Comparison of ENCODE assay signal across 12 cellular contexts in genomic region chr12:26273811-26274210, GRCh38.
DNase-seq lines count a peak whose midpoint lies in the region; ATAC-seq and TF ChIP-seq lines count a peak whose summit lies in the region.
"Had no signal": no experiment of that assay in that cellular context is flagged by ENCODE, and none has a peak within 500 bp of the region (broad histone marks: within the 10 kb centered on the region; RNA-seq: fewer than 3 reads in every experiment).

No MANE protein-coding gene starts in this region.

- WGBS in hepatocyte (ENCODE audit: low lambda C conversion rate, missing lambda C conversion rate), result 36% methylated on average over 6 of the region's 6 CpGs

- no peaks in the 10 kb centered on the region for H3F3A ChIP-seq in GM23338 (replicated peaks; ENCODE audit: low read depth)

- H3K4me2 ChIP-seq in GM23338 (no peak overlapping the region), hepatocyte (peak overlapping the region; percentile 30)

- H3K27ac ChIP-seq in GM23338 (ENCODE audit: low read depth) (no peak overlapping the region), VCaP (peak overlapping the region; percentile 87), hepatocyte (peak overlapping the region; percentile 81), subcutaneous abdominal adipose tissue (ENCODE audit: low read depth, low read length) (peak overlapping the region; percentile 90)

- no peaks in the 10 kb centered on the region for H3K36me3 Mint-ChIP-seq in GM23338 (ENCODE audit: low read depth)

- peaks cover 2% of the 10 kb centered on the region; the same call in 1 of the 2 replicates for H3K9me2 ChIP-seq in GM23338 (ENCODE audit: insufficient read depth)
- H3K9me2 ChIP-seq in hepatocyte (replicated peaks; ENCODE audit: insufficient read depth), result no peaks in the 10 kb centered on the region

- ATAC-seq in GM23338 (no peak), sciatic nerve (no peak)

- intact Hi-C loops in sciatic nerve (cut with DNase I), result no loop called here

- no peak overlapping the region for H3K4me3 Mint-ChIP-seq in GM23338

- H3K27me3 Mint-ChIP-seq in GM23338 (ENCODE audit: insufficient read depth, low read depth, poor library complexity), result peaks cover 4% of the 10 kb centered on the region

- no peaks in the 10 kb centered on the region; the same call in 2 of the 3 replicates for H3K9me3 Mint-ChIP-seq in GM23338

- in situ Hi-C loops in GM13976 (cut with MboI; ENCODE audit: low sequenced_read_pairs, unreplicated experiment), result no loop called here

- H3K9ac ChIP-seq in subcutaneous abdominal adipose tissue (ENCODE audit: low read length in 5 of 5), result peak overlapping the region in 1 of 5 donors; percentile 55

- H3K79me2 ChIP-seq in GM23338 (replicated peaks; ENCODE audit: insufficient read depth) (no peaks in the 10 kb centered on the region), hepatocyte (no peaks in the 10 kb centered on the region)

- TF ChIP-seq CTCF in GM23338 (conservative IDR thresholded peaks at IDR 0.05; ENCODE audit: low read depth in 2 of 2) (no peak), VCaP (conservative IDR thresholded peaks at IDR 0.05) (no peak), hepatocyte (IDR thresholded peaks at IDR 0.05; ENCODE audit: poor library complexity) (no peak), GM13976 (IDR thresholded peaks at IDR 0.05; ENCODE audit: borderline replicate concordance, control extremely low read depth, extremely low read depth, insufficient read depth, missing control alignments) (no peak)

- H3K4me3 ChIP-seq in GM23338 (no peak overlapping the region), hepatocyte (no peak overlapping the region), subcutaneous abdominal adipose tissue (ENCODE audit: low read depth in 1 of 5, low read length in 5 of 5) (no peak overlapping the region)
- H3K4me3 ChIP-seq: HAP-1 had no signal

- no peak overlapping the region for H3K27ac Mint-ChIP-seq in GM23338

- no peaks in the 10 kb centered on the region for H3K4me1 ChIP-seq in GM23338 (ENCODE audit: insufficient read depth)
- peaks cover 31% of the 10 kb centered on the region for H3K4me1 ChIP-seq in hepatocyte (ENCODE audit: insufficient read depth)
- peaks cover 8 to 37% (median 36%) of the 10 kb centered on the region in 5 donors for H3K4me1 ChIP-seq in subcutaneous abdominal adipose tissue (ENCODE audit: control insufficient read depth in 5 of 5, insufficient read depth in 5 of 5, low read length in 5 of 5)
- H3K4me1 ChIP-seq: HAP-1 had no signal

- H2AFZ ChIP-seq in GM23338, result peak overlapping the region; percentile 96; the same call in 1 of the 2 replicates
- no peak overlapping the region for H2AFZ ChIP-seq in hepatocyte

- no peak for DNase-seq in GM23338 (ENCODE audit: low spot score)
- no peak for DNase-seq in hepatocyte (ENCODE audit: low spot score)
- DNase-seq in HUDEP-2 (lab: John Stamatoyannopoulos, UW; ENCODE audit: unreplicated experiment in 76 of 76), result no peak
- DNase-seq in inferior parietal cortex (ENCODE audit: extremely low spot score), result no peak
- no peak for DNase-seq in GM13976 (ENCODE audit: low spot score)
- no peak for DNase-seq in sciatic nerve (ENCODE audit: low spot score)
- DNase-seq: DMS79 treated with DMSO at 0.1 percent for 48 hours, NCI-H2171 had no signal

- H3K36me3 ChIP-seq in GM23338 (ENCODE audit: insufficient read depth) (no peaks in the 10 kb centered on the region), hepatocyte (replicated peaks; ENCODE audit: insufficient read depth, low read depth) (no peaks in the 10 kb centered on the region), subcutaneous abdominal adipose tissue (ENCODE audit: control insufficient read depth in 5 of 5, insufficient read depth in 5 of 5, low read length in 5 of 5) (no peaks in the 10 kb centered on the region)
- H3K36me3 ChIP-seq: HAP-1, neutrophil had no signal

- H4K20me1 ChIP-seq in GM23338 (replicated peaks; ENCODE audit: insufficient read depth) (no peaks in the 10 kb centered on the region), hepatocyte (ENCODE audit: insufficient read depth, poor library complexity, severe bottlenecking) (no peaks in the 10 kb centered on the region)

- H3K27me3 ChIP-seq in GM23338 (ENCODE audit: insufficient read depth) (no peaks in the 10 kb centered on the region), hepatocyte (no peaks in the 10 kb centered on the region), subcutaneous abdominal adipose tissue (ENCODE audit: control insufficient read depth in 5 of 5, insufficient read depth in 4 of 5, low read length in 5 of 5) (no peaks in the 10 kb centered on the region)
- H3K27me3 ChIP-seq: neutrophil had no signal

- H3K4me1 Mint-ChIP-seq in GM23338, result peaks cover 14% of the 10 kb centered on the region

- H3K9me3 ChIP-seq in hepatocyte (ENCODE audit: low read depth), result no peaks in the 10 kb centered on the region
- no peaks in the 10 kb centered on the region for H3K9me3 ChIP-seq in subcutaneous abdominal adipose tissue (ENCODE audit: control insufficient read depth in 5 of 5, low read length in 5 of 5)
- H3K9me3 ChIP-seq: HAP-1, neutrophil had no signal

TF ChIP-seq in GM23338, 12 proteins besides CTCF, POLR2A, EP300 and RAD21 (continues in another document):
- TF ChIP-seq REST (IDR thresholded peaks at IDR 0.05; ENCODE audit: unreplicated experiment), result no peak
- TF ChIP-seq, protein P1, sequence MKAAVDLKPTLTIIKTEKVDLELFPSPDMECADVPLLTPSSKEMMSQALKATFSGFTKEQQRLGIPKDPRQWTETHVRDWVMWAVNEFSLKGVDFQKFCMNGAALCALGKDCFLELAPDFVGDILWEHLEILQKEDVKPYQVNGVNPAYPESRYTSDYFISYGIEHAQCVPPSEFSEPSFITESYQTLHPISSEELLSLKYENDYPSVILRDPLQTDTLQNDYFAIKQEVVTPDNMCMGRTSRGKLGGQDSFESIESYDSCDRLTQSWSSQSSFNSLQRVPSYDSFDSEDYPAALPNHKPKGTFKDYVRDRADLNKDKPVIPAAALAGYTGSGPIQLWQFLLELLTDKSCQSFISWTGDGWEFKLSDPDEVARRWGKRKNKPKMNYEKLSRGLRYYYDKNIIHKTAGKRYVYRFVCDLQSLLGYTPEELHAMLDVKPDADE (IDR thresholded peaks at IDR 0.05), result no peak
- no peak for TF ChIP-seq ZNF114 (CRISPR knock-in tag; IDR thresholded peaks at IDR 0.05)
- TF ChIP-seq STAT1 (IDR thresholded peaks at IDR 0.05; ENCODE audit: unreplicated experiment), result no peak
- no peak for TF ChIP-seq CREB1 (CRISPR knock-in tag; IDR thresholded peaks at IDR 0.05; ENCODE audit: low read depth)
- TF ChIP-seq EZH2phosphoT487 (IDR thresholded peaks at IDR 0.05; ENCODE audit: unreplicated experiment), result no peak
- TF ChIP-seq POLR2AphosphoS5 (IDR thresholded peaks at IDR 0.05; ENCODE audit: low read depth), result no peak
- no peak for TF ChIP-seq NANOG (IDR thresholded peaks at IDR 0.05; ENCODE audit: borderline replicate concordance)
- no peak for TF ChIP-seq ZNF331 (CRISPR knock-in tag; IDR thresholded peaks at IDR 0.05; ENCODE audit: low read depth)
